7 cellular contexts compared by ENCODE assay signal in the genomic region with DNA sequence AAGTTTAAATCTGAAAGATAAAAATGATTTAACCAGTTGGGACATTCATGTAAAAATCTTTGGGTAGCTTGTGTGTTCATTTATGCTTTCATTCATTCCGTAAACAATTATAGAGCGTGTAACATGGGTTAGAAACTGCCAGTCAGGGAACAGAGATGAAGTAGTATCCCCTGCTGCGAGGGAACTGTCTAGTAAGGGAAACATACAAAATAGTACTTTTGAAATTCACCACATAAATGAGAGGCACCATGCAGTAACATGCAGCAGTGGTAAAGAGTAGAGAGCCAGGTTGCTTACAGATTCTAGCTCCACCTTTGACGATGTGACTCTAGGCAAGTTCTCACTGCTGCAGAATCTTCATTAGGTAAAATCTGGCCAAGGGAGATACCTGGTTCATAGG. TPM values are rescaled to one million over a fixed set of nuclear protein-coding genes. Genes with fewer than 3 reads are reported as not detected.
DNase-seq lines count a peak whose midpoint lies in the region; ATAC-seq and TF ChIP-seq lines count a peak whose summit lies in the region.

No MANE protein-coding gene starts in this region.

- H2AK5ac ChIP-seq in trophoblast cell (ENCODE audit: low read length), result no peak overlapping the region

- no peak overlapping the region for H3K27ac ChIP-seq in trophoblast cell (ENCODE audit: low read depth, low read length)

- no peak overlapping the region for H3K18ac ChIP-seq in trophoblast cell (ENCODE audit: low read length)

- peaks cover 1% of the 10 kb centered on the region for H3K79me2 ChIP-seq in trophoblast cell (ENCODE audit: control insufficient read depth, insufficient read depth, low read length, poor library complexity)

- H3K4me3 Mint-ChIP-seq in effector memory CD8-positive, alpha-beta T cell, result peak overlapping the region; percentile 95 to 97

- WGBS in trophoblast cell (ENCODE audit: extremely low coverage, insufficient coverage, insufficient read length), result no CpG with 5 or more reads among the region's 4 CpGs

- H3K4me1 ChIP-seq in trophoblast cell (ENCODE audit: control insufficient read depth in 1 of 2, insufficient read depth in 2 of 2, low read length in 2 of 2), result peaks cover 0 to 3% of the 10 kb centered on the region in 2 experiments

- no peak overlapping the region for H4K8ac ChIP-seq in trophoblast cell (ENCODE audit: low read depth, low read length)

- H3K4me3 ChIP-seq in trophoblast cell (ENCODE audit: low read depth, low read length), result no peak overlapping the region

- H3K4ac ChIP-seq in trophoblast cell (ENCODE audit: low read depth, low read length), result no peak overlapping the region

- no peaks in the 10 kb centered on the region for H3K27me3 ChIP-seq in trophoblast cell (ENCODE audit: insufficient read depth, low read length)

- TF ChIP-seq CTCF in GM10266 (IDR thresholded peaks at IDR 0.05; ENCODE audit: control insufficient read depth, insufficient read depth, low read depth, missing control alignments), result no peak

- H3K27me3 Mint-ChIP-seq in effector memory CD8-positive, alpha-beta T cell, result no peaks in the 10 kb centered on the region

- H3K27ac Mint-ChIP-seq in effector memory CD8-positive, alpha-beta T cell, result peak overlapping the region; percentile 99 to 100

- peak overlapping the region; percentile 21 for H3K23ac ChIP-seq in trophoblast cell (ENCODE audit: low read length)

- DNase-seq in GM10266 (ENCODE audit: extremely low spot score), result peak; percentile 4
- DNase-seq in NCI-H2227 treated with DMSO at 0.1 percent for 48 hours (lab: John Stamatoyannopoulos, UW), result peak; percentile 30
- DNase-seq in effector memory CD8-positive, alpha-beta T cell, result no peak
- no peak for DNase-seq in trophoblast cell
- no peak for DNase-seq in globus pallidus (ENCODE audit: low spot score)
- DNase-seq in Ammon's horn (ENCODE audit: low spot score), result no peak

- no peak overlapping the region for H4K12ac ChIP-seq in trophoblast cell (ENCODE audit: low read depth, low read length)

- peaks cover 17 to 37% of the 10 kb centered on the region in 2 donors for H3K4me1 Mint-ChIP-seq in effector memory CD8-positive, alpha-beta T cell (ENCODE audit: low read depth in 2 of 2)

- H2BK5ac ChIP-seq in trophoblast cell (ENCODE audit: low read depth, low read length, poor library complexity), result no peak overlapping the region

- H3K9me3 Mint-ChIP-seq in effector memory CD8-positive, alpha-beta T cell, result no peaks in the 10 kb centered on the region

- H3K4me2 ChIP-seq in trophoblast cell (ENCODE audit: low read length), result peak overlapping the region; percentile 69

- H3K36me3 ChIP-seq in trophoblast cell (ENCODE audit: control insufficient read depth in 1 of 2, insufficient read depth in 2 of 2, low read length in 2 of 2), result no peaks in the 10 kb centered on the region

- no peak overlapping the region for H3K14ac ChIP-seq in trophoblast cell (ENCODE audit: low read length)

- no peak overlapping the region for H2BK12ac ChIP-seq in trophoblast cell (ENCODE audit: low read length)

- H2BK120ac ChIP-seq in trophoblast cell (ENCODE audit: insufficient read depth, low read length, poor library complexity), result no peak overlapping the region

- H3K79me1 ChIP-seq in trophoblast cell (ENCODE audit: low read length), result peaks cover 6% of the 10 kb centered on the region

- ATAC-seq in effector memory CD8-positive, alpha-beta T cell (replicated peaks), result no peak
- no peak for ATAC-seq in GM21390 (IDR thresholded peaks at IDR 0.05; ENCODE audit: unreplicated experiment)

- no peak overlapping the region for H4K91ac ChIP-seq in trophoblast cell (ENCODE audit: low read depth, low read length)

- H2AFZ ChIP-seq in trophoblast cell (ENCODE audit: insufficient read depth, low read length, poor library complexity), result no peak overlapping the region

- no peaks in the 10 kb centered on the region for H3K9me3 ChIP-seq in trophoblast cell (ENCODE audit: insufficient read depth, low read depth, low read length)

- no peak overlapping the region for H3K9ac ChIP-seq in trophoblast cell (ENCODE audit: low read length)

- peaks cover 18% of the 10 kb centered on the region for H3K36me3 Mint-ChIP-seq in effector memory CD8-positive, alpha-beta T cell (ENCODE audit: insufficient read depth)

RNA-seq across cellular contexts. Expression of a gene that starts 0.9 kb away (rescaled TPM):
- 13.6 and 15.1 TPM in 2 replicates for polyA plus RNA-seq in trophoblast cell (2013)

RNA-seq across cellular contexts. Expression of a gene that starts 1.2 kb away (rescaled TPM):
- polyA plus RNA-seq in trophoblast cell (2013), result 15.2 and 15.6 TPM in 2 replicates

Comparison
In these comparisons a context has a peak if more than half of its experiments do, and no peak if none do; other contexts are left out.
1. DNase-seq: peak in GM10266 (single experiment) and NCI-H2227 treated with DMSO at 0.1 percent for 48 hours (single experiment); none in effector memory CD8-positive, alpha-beta T cell (0 of 3), trophoblast cell (0 of 2), globus pallidus (single experiment) and Ammon's horn (single experiment).